Comparison of ENCODE assay signal across 31 cellular contexts in the genomic region with DNA sequence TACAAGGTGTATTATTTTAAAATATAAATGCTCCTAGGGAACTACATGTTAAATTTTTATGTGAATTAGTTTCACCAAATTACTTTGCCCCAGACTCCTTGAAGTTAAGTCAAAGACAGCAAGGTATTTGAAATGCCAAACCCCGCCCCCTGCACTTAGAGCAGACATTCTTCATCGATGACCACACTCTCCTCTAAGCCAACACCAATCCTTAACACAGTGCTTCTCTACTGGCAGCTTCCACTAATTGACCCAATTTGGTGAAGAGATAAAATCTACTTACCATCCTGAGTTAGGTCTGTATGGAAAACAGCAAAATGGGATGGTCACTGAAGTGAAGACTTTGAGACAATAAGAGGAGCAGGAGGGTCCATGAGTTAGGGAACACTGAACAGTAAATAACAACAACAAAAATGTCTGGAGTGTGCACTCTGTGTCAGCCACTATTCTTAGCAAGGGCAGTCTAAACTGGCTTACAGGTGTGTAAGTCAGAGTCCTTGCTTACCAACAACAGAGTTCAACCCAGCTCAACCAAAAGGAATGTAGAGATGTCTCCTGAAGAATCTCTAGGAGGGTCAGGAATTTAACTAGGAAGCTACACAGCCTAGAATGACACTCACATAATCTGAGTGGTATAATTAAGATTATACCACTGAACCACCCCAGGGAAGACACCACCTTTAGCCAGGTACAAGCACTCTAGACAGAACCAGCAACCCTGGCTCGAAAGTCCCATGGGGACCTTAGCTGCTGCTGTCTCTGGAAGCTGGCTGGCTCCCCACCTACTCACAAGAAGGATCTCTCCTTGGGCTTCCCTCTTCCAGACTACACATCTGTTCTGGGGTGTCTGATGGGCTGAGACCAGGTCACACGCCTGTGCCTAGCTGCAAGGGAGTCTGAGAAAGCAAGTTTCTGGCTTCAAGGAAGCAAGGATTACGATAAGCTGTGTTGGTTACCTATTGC. TPM values are rescaled to one million over a fixed set of nuclear protein-coding genes. Genes with fewer than 3 reads are reported as not detected.
DNase-seq lines count a peak whose midpoint lies in the region; ATAC-seq and TF ChIP-seq lines count a peak whose summit lies in the region.
"Had no signal": no experiment of that assay in that cellular context is flagged by ENCODE, and none has a peak within 500 bp of the region (broad histone marks: within the 10 kb centered on the region; RNA-seq: fewer than 3 reads in every experiment).

No MANE protein-coding gene starts in this region.

- peaks cover 0 to 2% (median 0%) of the 10 kb centered on the region in 4 donors for H3K4me1 Mint-ChIP-seq in naive thymus-derived CD8-positive, alpha-beta T cell
- H3K4me1 Mint-ChIP-seq: activated CD4-positive, alpha-beta memory T cell treated with anti-CD3 and anti-CD28 coated beads, Interleukin-2, amount 10 ng/mL, durations not matched to agents 7 days and 5 days; activated naive CD4-positive, alpha-beta T cell treated with anti-CD3 and anti-CD28 coated beads, Interleukin-2, amount 50 U/mL, for 24 hours; nephron had no signal

- no peak overlapping the region for H3K9ac ChIP-seq in GM23248
- H3K9ac ChIP-seq: BLaER1 treated with 17β-estradiol and CSF1 and Interleukin-3, amounts not matched to agents 10 nM and 100 nM had no signal

- no peaks in the 10 kb centered on the region for H3K79me2 ChIP-seq in GM23248 (ENCODE audit: insufficient read depth)

- H3K4me3 ChIP-seq in A673 (ENCODE audit: low read depth, low read length, poor library complexity, severe bottlenecking) (no peak overlapping the region), GM23248 (no peak overlapping the region), RWPE2 (ENCODE audit: severe bottlenecking) (no peak overlapping the region)
- H3K4me3 ChIP-seq: BLaER1 treated with 17β-estradiol and CSF1 and Interleukin-3, amounts not matched to agents 10 nM and 100 nM; mucosa of descending colon; ovary; Peyer's patch had no signal

- no peaks in the 10 kb centered on the region for H3K36me3 ChIP-seq in A673 (ENCODE audit: insufficient read depth, low read length, poor library complexity, severe bottlenecking)
- no peaks in the 10 kb centered on the region for H3K36me3 ChIP-seq in GM23248 (ENCODE audit: low read depth)
- H3K36me3 ChIP-seq in RWPE2 (ENCODE audit: low read depth), result no peaks in the 10 kb centered on the region
- H3K36me3 ChIP-seq: BLaER1 treated with 17β-estradiol and CSF1 and Interleukin-3, amounts not matched to agents 10 nM and 100 nM; ovary; Peyer's patch had no signal

- no peaks in the 10 kb centered on the region for H3K9me2 ChIP-seq in GM23248 (ENCODE audit: insufficient read depth)

- H3K4me2 ChIP-seq in GM23248 (ENCODE audit: unreplicated experiment), result no peak overlapping the region
- H3K4me2 ChIP-seq: BLaER1 treated with 17β-estradiol and CSF1 and Interleukin-3, amounts not matched to agents 10 nM and 100 nM had no signal

- no peaks in the 10 kb centered on the region for H3K9me3 ChIP-seq in A673 (ENCODE audit: low read depth, low read length, poor library complexity, severe bottlenecking)
- no peaks in the 10 kb centered on the region for H3K9me3 ChIP-seq in GM23248 (ENCODE audit: low read depth)
- H3K9me3 ChIP-seq in RWPE2 (ENCODE audit: severe bottlenecking), result peaks cover 3% of the 10 kb centered on the region
- H3K9me3 ChIP-seq: mucosa of descending colon, ovary had no signal

- no peaks in the 10 kb centered on the region for H3K27me3 ChIP-seq in A673 (replicated peaks; ENCODE audit: insufficient read depth, low read depth, low read length, poor library complexity)
- no peaks in the 10 kb centered on the region for H3K27me3 ChIP-seq in GM23248 (replicated peaks; ENCODE audit: insufficient read depth)
- no peaks in the 10 kb centered on the region for H3K27me3 ChIP-seq in RWPE2 (ENCODE audit: insufficient read depth, poor library complexity, severe bottlenecking)
- H3K27me3 ChIP-seq: BLaER1 treated with 17β-estradiol and CSF1 and Interleukin-3, amounts not matched to agents 10 nM and 100 nM; ovary; Peyer's patch had no signal

- H3F3A ChIP-seq in GM23248 (ENCODE audit: insufficient read depth), result no peaks in the 10 kb centered on the region

- in situ Hi-C loops in GM23248 (cut with MboI), result no loop called here

- DNase-seq in A673 (ENCODE audit: low spot score), result peak; percentile 28
- peak; percentile 7 for DNase-seq in GM23248
- DNase-seq in RWPE2 (ENCODE audit: low spot score), result no peak
- DNase-seq in kidney tubule cell (ENCODE audit: low spot score), result peak; percentile 51
- no peak for DNase-seq in naive thymus-derived CD8-positive, alpha-beta T cell
- DNase-seq: activated CD4-positive, alpha-beta memory T cell treated with anti-CD3 and anti-CD28 coated beads, Interleukin-2, amount 10 ng/mL, durations not matched to agents 7 days and 5 days; activated CD4-positive, CD25-positive, alpha-beta regulatory T cell treated with anti-CD3 and anti-CD28 coated beads, Interleukin-2, amount 50 U/mL, for 72 hours; amygdala; caudate nucleus; COR-L47; DMS79; mucosa of descending colon; NCI-H1417; NCI-H2081 treated with DMSO at 0.1 percent for 48 hours; NCI-H226; NCI-H69; ovary; Peyer's patch; retina; T-helper 17 cell had no signal

- H2AFZ ChIP-seq in GM23248, result no peak overlapping the region

- CTCF ChIA-PET in A673 (lab: Charles Lee), result no interaction called here

- H3K4me1 ChIP-seq in A673 (ENCODE audit: insufficient read depth, low read length, poor library complexity, severe bottlenecking) (no peaks in the 10 kb centered on the region), GM23248 (ENCODE audit: insufficient read depth) (no peaks in the 10 kb centered on the region), RWPE2 (ENCODE audit: insufficient read depth, poor library complexity, severe bottlenecking) (peaks cover 6% of the 10 kb centered on the region)
- H3K4me1 ChIP-seq: BLaER1 treated with 17β-estradiol and CSF1 and Interleukin-3, amounts not matched to agents 10 nM and 100 nM; Peyer's patch had no signal

- H3K27me3 Mint-ChIP-seq in naive thymus-derived CD8-positive, alpha-beta T cell, result peaks cover 15 to 38% (median 29%) of the 10 kb centered on the region in 5 donors

- peak; percentile 56; the same call in 2 of the 3 replicates for ATAC-seq in RWPE2 (ENCODE audit: low read depth)
- no peak for ATAC-seq in HG03521 (IDR thresholded peaks at IDR 0.05; ENCODE audit: unreplicated experiment)
- no peak for ATAC-seq in naive thymus-derived CD8-positive, alpha-beta T cell
- ATAC-seq in HG02840 (IDR thresholded peaks at IDR 0.05; ENCODE audit: low FRiP score, unreplicated experiment), result no peak
- ATAC-seq in HG03280 (IDR thresholded peaks at IDR 0.05; ENCODE audit: unreplicated experiment), result no peak
- ATAC-seq: mucosa of descending colon, T-helper 17 cell had no signal

- H3K27ac ChIP-seq in A673 (ENCODE audit: low read depth, low read length, poor library complexity, severe bottlenecking) (no peak overlapping the region), GM23248 (no peak overlapping the region), RWPE2 (ENCODE audit: poor library complexity, severe bottlenecking) (no peak overlapping the region)
- H3K27ac ChIP-seq: BLaER1 treated with 17β-estradiol and CSF1 and Interleukin-3, amounts not matched to agents 10 nM and 100 nM; ovary; Peyer's patch had no signal

- BruUV-seq in A673 (replicated peaks; lab: Mats Ljungman, UMichigan), result no TSS peak

- peaks cover 0 to 35% (median 8%) of the 10 kb centered on the region in 9 donors for H3K9me3 Mint-ChIP-seq in naive thymus-derived CD8-positive, alpha-beta T cell
- H3K9me3 Mint-ChIP-seq: activated CD4-positive, alpha-beta memory T cell treated with anti-CD3 and anti-CD28 coated beads, Interleukin-2, amount 10 ng/mL, durations not matched to agents 7 days and 5 days; activated T-helper 2 cell treated with anti-CD3 and anti-CD28 coated beads, Interferon-gamma antibody, Interleukin-2, Interleukin-4, amounts not matched to agents 10 μg/mL and 5 μg/mL and 100 μg/mL, durations not matched to agents 14 hours and 24 hours and 36 hours had no signal

- POLR2A ChIA-PET in A673 (lab: Charles Lee; ENCODE audit: low non-redundant PET), result no interaction called here
- POLR2A ChIA-PET in naive thymus-derived CD8-positive, alpha-beta T cell (lab: Charles Lee), result no interaction called here

- no peaks in the 10 kb centered on the region for H4K20me1 ChIP-seq in GM23248 (ENCODE audit: insufficient read depth)
- H4K20me1 ChIP-seq: BLaER1 treated with 17β-estradiol and CSF1 and Interleukin-3, amounts not matched to agents 10 nM and 100 nM had no signal

- no peak overlapping the region for H3K27ac Mint-ChIP-seq in naive thymus-derived CD8-positive, alpha-beta T cell
- H3K27ac Mint-ChIP-seq: activated CD4-positive, alpha-beta memory T cell treated with anti-CD3 and anti-CD28 coated beads, Interleukin-2, amount 10 ng/mL, durations not matched to agents 7 days and 5 days; activated naive CD4-positive, alpha-beta T cell treated with anti-CD3 and anti-CD28 coated beads, Interleukin-2, amount 50 U/mL, for 24 hours; activated T-helper 2 cell treated with anti-CD3 and anti-CD28 coated beads, Interferon-gamma antibody, Interleukin-2, Interleukin-4, amounts not matched to agents 10 μg/mL and 5 μg/mL and 100 μg/mL, durations not matched to agents 14 hours and 24 hours and 36 hours; dendritic cell treated with granulocyte-macrophage colony-stimulating factor and Interleukin-4, amounts not matched to agents 40 ng/mL and 50 ng/mL, for 4 days; IgD-negative memory B cell; nephron; T-helper 17 cell; type B pancreatic cell had no signal

- H3K4me3 Mint-ChIP-seq in naive thymus-derived CD8-positive, alpha-beta T cell, result no peak overlapping the region
- H3K4me3 Mint-ChIP-seq: activated CD4-positive, alpha-beta memory T cell treated with anti-CD3 and anti-CD28 coated beads, Interleukin-2, amount 10 ng/mL, durations not matched to agents 7 days and 5 days; activated naive CD4-positive, alpha-beta T cell treated with anti-CD3 and anti-CD28 coated beads, Interleukin-2, amount 50 U/mL, for 24 hours; dendritic cell treated with granulocyte-macrophage colony-stimulating factor and Interleukin-4, amounts not matched to agents 40 ng/mL and 50 ng/mL, for 4 days; IgD-negative memory B cell; nephron; T-helper 17 cell; type B pancreatic cell had no signal

- 21 to 24% methylated on average over 5 of the region's 5 CpGs for WGBS in GM23248 (ENCODE audit: low coverage in 1 of 2, low lambda C conversion rate in 2 of 2, missing lambda C conversion rate in 2 of 2), 2 experiments

- peaks cover 0 to 5% (median 0%) of the 10 kb centered on the region in 3 donors for H3K36me3 Mint-ChIP-seq in naive thymus-derived CD8-positive, alpha-beta T cell
- H3K36me3 Mint-ChIP-seq: activated naive CD4-positive, alpha-beta T cell treated with anti-CD3 and anti-CD28 coated beads, Interleukin-2, amount 50 U/mL, for 24 hours; type B pancreatic cell had no signal

- intact Hi-C loops in A673 (cut with micrococcal nuclease; ENCODE audit: unreplicated experiment), result no loop called here

- no peak for TF ChIP-seq CTCF in A673 (conservative IDR thresholded peaks at IDR 0.05; ENCODE audit: low read depth, low read length)
- TF ChIP-seq CTCF in RWPE2 (IDR thresholded peaks at IDR 0.05; ENCODE audit: poor library complexity, severe bottlenecking), result no peak

RNA-seq across cellular contexts. Expression of a gene that starts 8.8 kb away (rescaled TPM):
- total RNA-seq in A673 (2021), result 0.74 and 2.6 TPM in 2 replicates
- not detected in 2 replicates for total RNA-seq in GM23248 (2014; rRNA removed; shearing (Covaris generic))
- polyA plus RNA-seq in GM23248 (2016; fragmentation: Nextera tagmentation; extraction: Ambion mirVana), result not detected in 2 replicates
- total RNA-seq in naive thymus-derived CD8-positive, alpha-beta T cell, result not detected
- polyA plus RNA-seq in naive thymus-derived CD8-positive, alpha-beta T cell, result not detected
- total RNA-seq: fibroblast of lung had no signal
- polyA plus RNA-seq: fibroblast of lung, IgD-negative memory B cell had no signal

Comparison
In these comparisons a context has a peak if more than half of its experiments do, and no peak if none do; other contexts are left out.
1. DNase-seq: peak in A673 (single experiment), GM23248 (single experiment) and kidney tubule cell (single experiment); none in RWPE2 (single experiment) and naive thymus-derived CD8-positive, alpha-beta T cell (0 of 10).